13 cellular contexts compared by ENCODE assay signal in the genomic region with DNA sequence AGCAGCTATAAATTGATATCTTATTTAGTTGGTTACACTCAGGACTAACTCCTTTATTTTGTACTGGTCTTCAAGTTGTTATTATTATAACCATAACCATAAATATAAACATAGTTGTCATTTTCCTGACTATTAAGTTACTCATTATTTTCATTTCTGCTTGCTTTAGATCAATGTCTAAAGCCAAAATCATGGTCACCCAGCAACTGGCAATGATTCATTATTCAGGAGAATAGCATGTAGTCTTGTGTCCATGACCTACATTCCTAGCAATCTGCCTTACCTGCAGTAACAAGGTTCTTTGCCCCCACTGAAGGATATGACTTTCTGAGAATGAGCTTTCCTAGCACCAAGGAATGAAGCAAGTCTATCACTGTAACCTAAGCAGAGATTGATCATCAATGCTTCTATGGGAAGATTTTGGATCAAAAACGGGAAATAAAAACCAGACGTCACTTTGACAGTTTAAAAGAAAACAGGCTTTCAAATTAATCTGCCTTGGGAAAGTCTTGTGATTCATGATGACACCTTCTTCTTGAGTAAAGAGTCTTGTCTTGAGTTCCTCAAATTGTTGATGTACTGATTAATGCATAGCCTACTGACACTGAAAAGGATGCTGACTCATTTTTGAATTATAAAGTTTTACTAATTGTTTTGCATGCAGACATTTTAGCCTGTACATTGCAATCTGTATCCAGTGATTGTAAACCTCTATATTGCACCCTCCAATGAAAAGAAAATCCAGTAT.
DNase-seq lines count a peak whose midpoint lies in the region; ATAC-seq, FAIRE-seq and TF ChIP-seq lines count a peak whose summit lies in the region.
"Had no signal": no experiment of that assay in that cellular context is flagged by ENCODE, and none has a peak within 500 bp of the region (broad histone marks: within the 10 kb centered on the region; RNA-seq: fewer than 3 reads in every experiment).

No MANE protein-coding gene starts in this region.

- H3K27ac Mint-ChIP-seq in MCF 10A (ENCODE audit: low read depth, unreplicated experiment) (peak overlapping the region; percentile 68), astrocyte (ENCODE audit: unreplicated experiment) (peak overlapping the region; percentile 70)

- H3K27me3 Mint-ChIP-seq in MCF 10A (ENCODE audit: insufficient read depth, unreplicated experiment), result no peaks in the 10 kb centered on the region
- no peaks in the 10 kb centered on the region for H3K27me3 Mint-ChIP-seq in astrocyte (ENCODE audit: low read depth, unreplicated experiment)

- H3K36me3 ChIP-seq in breast epithelium, result no peaks in the 10 kb centered on the region
- no peaks in the 10 kb centered on the region for H3K36me3 ChIP-seq in astrocyte (ENCODE audit: insufficient read depth, low read length)
- no peaks in the 10 kb centered on the region for H3K36me3 ChIP-seq in upper lobe of right lung

- POLR2A ChIA-PET in MCF 10A (lab: Yijun Ruan, JAX), result interaction anchor here (0.5 to 1.8 kb wide), 5 partner anchors 9 to 80 kb away, joined by 3 read pairs; no protein-coding TSS in a partner anchor

- intact Hi-C loops in MCF 10A (cut with micrococcal nuclease), result loop anchor here (10.0 kb wide), 1 partner anchor 86 kb away; no protein-coding TSS in a partner anchor
- intact Hi-C loops in breast epithelium (cut with DNase I; ENCODE audit: low total_unique reads), result no loop called here
- intact Hi-C loops in upper lobe of right lung (cut with DNase I), result no loop called here

- CTCF ChIA-PET in MCF 10A (lab: Yijun Ruan, JAX), result interaction anchor here (2.2 kb wide), 1 partner anchor 76 kb away, joined by 8 read pairs; no protein-coding TSS in a partner anchor

- peak; percentile 30 for DNase-seq in MCF 10A (ENCODE audit: unreplicated experiment)
- no peak for DNase-seq in breast epithelium (ENCODE audit: low spot score in 2 of 2)
- DNase-seq in astrocyte (ENCODE audit: low read depth), result peak; percentile 28
- DNase-seq in upper lobe of right lung, result no peak
- no peak for DNase-seq in D341Med (ENCODE audit: low spot score)
- no peak for DNase-seq in RPMI8226
- no peak for DNase-seq in NCI-H2029 treated with DMSO at 0.1 percent for 48 hours (lab: John Stamatoyannopoulos, UW)
- DNase-seq: activated T-cell treated with anti-CD3 and anti-CD28 coated beads, Interleukin-2, amount 50 U/mL, for 48 hours; effector CD4-positive, alpha-beta T cell; KG1; left cardiac atrium had no signal

- TF ChIP-seq CTCF in MCF 10A (IDR thresholded peaks at IDR 0.05; ENCODE audit: unreplicated experiment) (no peak), breast epithelium (IDR thresholded peaks at IDR 0.05) (no peak), astrocyte (IDR thresholded peaks at IDR 0.05; ENCODE audit: insufficient read depth, low read depth, low read length) (no peak), upper lobe of right lung (IDR thresholded peaks at IDR 0.05) (no peak)

- no peaks in the 10 kb centered on the region for H4K20me1 ChIP-seq in astrocyte (ENCODE audit: insufficient read depth, low read length)

- H3K9me3 ChIP-seq in breast epithelium (peaks cover 0 to 3% of the 10 kb centered on the region in 2 donors), astrocyte (ENCODE audit: insufficient read depth, low read depth, low read length) (peaks cover 3% of the 10 kb centered on the region), upper lobe of right lung (no peaks in the 10 kb centered on the region)

- H3K4me3 Mint-ChIP-seq in MCF 10A (ENCODE audit: unreplicated experiment) (no peak overlapping the region), astrocyte (ENCODE audit: unreplicated experiment) (no peak overlapping the region)

- H3K4me2 ChIP-seq in astrocyte (ENCODE audit: low read length), result peak overlapping the region; percentile 31

- peak overlapping the region; percentile 3 for H2AFZ ChIP-seq in astrocyte (ENCODE audit: low read depth, low read length)

- no peak overlapping the region for H3K4me3 ChIP-seq in breast epithelium
- no peak overlapping the region for H3K4me3 ChIP-seq in astrocyte (ENCODE audit: insufficient read depth, low read depth, low read length)
- no peak overlapping the region for H3K4me3 ChIP-seq in upper lobe of right lung

- H3K4me1 Mint-ChIP-seq in MCF 10A (ENCODE audit: insufficient read depth, unreplicated experiment) (peaks cover 12% of the 10 kb centered on the region), astrocyte (ENCODE audit: low read depth, unreplicated experiment) (peaks cover 10% of the 10 kb centered on the region)

- peak; percentile 74 for FAIRE-seq in astrocyte (lab: Jason Lieb, UNC)

- H3K36me3 Mint-ChIP-seq in MCF 10A (ENCODE audit: insufficient read depth, unreplicated experiment) (no peaks in the 10 kb centered on the region), astrocyte (ENCODE audit: low read depth, unreplicated experiment) (no peaks in the 10 kb centered on the region)

- H3K9ac ChIP-seq in astrocyte (ENCODE audit: low read length), result no peak overlapping the region

- ATAC-seq in HG03342 (IDR thresholded peaks at IDR 0.05; ENCODE audit: unreplicated experiment) (peak; percentile 87), upper lobe of right lung (peak; percentile 53)
- ATAC-seq: left cardiac atrium, Right ventricle myocardium inferior had no signal

- H3K4me1 ChIP-seq in breast epithelium, result no peaks in the 10 kb centered on the region
- peaks cover 5% of the 10 kb centered on the region for H3K4me1 ChIP-seq in astrocyte (ENCODE audit: insufficient read depth, low read length)
- no peaks in the 10 kb centered on the region for H3K4me1 ChIP-seq in upper lobe of right lung

- H3K27me3 ChIP-seq in breast epithelium, result no peaks in the 10 kb centered on the region
- no peaks in the 10 kb centered on the region for H3K27me3 ChIP-seq in astrocyte (ENCODE audit: insufficient read depth, low read length)
- no peaks in the 10 kb centered on the region for H3K27me3 ChIP-seq in upper lobe of right lung

- H3K79me2 ChIP-seq in astrocyte (ENCODE audit: insufficient read depth, low read length), result no peaks in the 10 kb centered on the region

- no peak for TF ChIP-seq POLR2A in breast epithelium (IDR thresholded peaks at IDR 0.05)

- BruUV-seq in MCF 10A (replicated peaks; lab: Mats Ljungman, UMichigan), result no TSS peak

- H3K27ac ChIP-seq in breast epithelium, result no peak overlapping the region
- no peak overlapping the region for H3K27ac ChIP-seq in astrocyte (ENCODE audit: low read depth, low read length)
- no peak overlapping the region for H3K27ac ChIP-seq in upper lobe of right lung

- peaks cover 9% of the 10 kb centered on the region for H3K9me3 Mint-ChIP-seq in MCF 10A (ENCODE audit: unreplicated experiment)
- peaks cover 10% of the 10 kb centered on the region for H3K9me3 Mint-ChIP-seq in astrocyte (ENCODE audit: unreplicated experiment)

Comparison
In these comparisons a context has a peak if more than half of its experiments do, and no peak if none do; other contexts are left out.
1. DNase-seq: peak in MCF 10A (single experiment) and astrocyte (single experiment); none in breast epithelium (0 of 2), upper lobe of right lung (single experiment), D341Med (single experiment), RPMI8226 (single experiment) and NCI-H2029 treated with DMSO at 0.1 percent for 48 hours (single experiment).